1 cellular context compared by ENCODE assay signal in genomic region chr5:122585111-122585415, GRCh38.
TF ChIP-seq lines count a peak whose summit lies in the region.

No MANE protein-coding gene starts in this region.

TF ChIP-seq in IMR-90, 13 proteins besides CTCF, POLR2A, EP300 and RAD21 (continued from another document):
- TF ChIP-seq USF2 (IDR thresholded peaks at IDR 0.05; ENCODE audit: low read depth, low read length), result no peak
- TF ChIP-seq SMC3 (IDR thresholded peaks at IDR 0.05; ENCODE audit: low read depth, low read length), result no peak
- TF ChIP-seq CEBPB (IDR thresholded peaks at IDR 0.05; ENCODE audit: low read depth, low read length), result no peak
- no peak for TF ChIP-seq MAFK (IDR thresholded peaks at IDR 0.05; ENCODE audit: low read depth, low read length)
- TF ChIP-seq CHD1 (IDR thresholded peaks at IDR 0.05; ENCODE audit: low read depth, low read length), result no peak
- TF ChIP-seq NFE2L2 (IDR thresholded peaks at IDR 0.05; ENCODE audit: low read depth, low read length), result no peak
- TF ChIP-seq RFX5 (IDR thresholded peaks at IDR 0.05; ENCODE audit: low read depth, low read length), result no peak
TF ChIP-seq in IMR-90: peak in this region for 0.
